Comparison of ENCODE assay signal across 8 cellular contexts in the genomic region with DNA sequence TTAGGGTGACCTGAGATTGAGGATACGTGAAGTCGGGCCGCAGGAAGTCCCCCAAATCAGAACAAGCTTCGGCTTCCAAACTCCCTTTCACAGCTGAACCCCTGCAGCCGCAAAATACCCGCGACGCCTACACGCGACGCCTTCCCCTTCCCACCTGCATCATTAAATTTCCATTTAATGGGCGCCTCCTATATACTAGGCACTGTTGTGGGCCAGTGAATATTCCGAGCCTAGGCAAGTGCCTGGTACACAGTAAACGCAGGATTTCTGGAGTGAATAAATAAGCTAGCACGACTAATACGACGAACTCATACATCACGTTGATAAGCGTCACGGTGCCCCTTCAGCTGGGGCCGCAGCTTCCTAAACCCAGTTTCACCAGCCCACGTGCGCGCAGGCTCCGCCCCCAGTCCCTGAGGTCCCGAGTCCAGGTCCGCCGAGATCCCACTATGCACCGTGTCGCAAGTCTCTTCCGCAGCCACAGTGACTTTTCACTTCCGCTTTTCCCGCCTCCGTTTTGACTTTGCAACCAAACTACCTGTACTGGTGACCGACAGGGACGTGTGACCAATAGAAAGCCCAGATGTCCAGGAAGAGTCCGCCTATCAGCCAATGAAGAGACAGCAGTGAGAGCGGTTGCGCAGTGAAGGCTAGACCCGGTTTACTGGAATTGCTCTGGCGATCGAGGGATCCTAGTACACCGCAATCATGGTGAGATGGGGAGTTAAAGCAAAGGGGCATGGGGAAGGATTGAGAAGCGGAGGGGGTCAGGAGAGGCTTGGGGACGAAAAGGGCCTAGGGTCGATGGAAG. TPM values are rescaled to one million over a fixed set of nuclear protein-coding genes. Genes with fewer than 3 reads are reported as not detected.
DNase-seq lines count a peak whose midpoint lies in the region; ATAC-seq and TF ChIP-seq lines count a peak whose summit lies in the region.

A gene (plus strand): TSS at position 623 of the 811 bp plus-strand sequence. CDS start 86 bp downstream, at position 709.

- DNase-seq in GM06990 (ENCODE audit: extremely low read depth, insufficient read length) (peak; percentile 99), NB4 (ENCODE audit: low read depth) (peak; percentile 100), SK-N-DZ (ENCODE audit: low spot score) (peak; percentile 100)
- DNase-seq in activated naive CD4-positive, alpha-beta T cell treated with anti-CD3 and anti-CD28 coated beads for 36 hours, result peak; percentile 99

- H3K9me3 ChIP-seq in gastroesophageal sphincter, result no peaks in the 10 kb centered on the region
- no peaks in the 10 kb centered on the region for H3K9me3 ChIP-seq in neutrophil

- no peaks in the 10 kb centered on the region; the same call in 1 of the 2 replicates for H3K27me3 ChIP-seq in GM06990 (replicated peaks; ENCODE audit: control insufficient read depth, insufficient read depth, low read length)
- no peaks in the 10 kb centered on the region for H3K27me3 ChIP-seq in gastroesophageal sphincter
- peaks cover 46% of the 10 kb centered on the region for H3K27me3 ChIP-seq in neutrophil

- peak within 1 kb of the TSS; percentile 95 for H3K27ac Mint-ChIP-seq in activated naive CD4-positive, alpha-beta T cell treated with anti-CD3 and anti-CD28 coated beads for 36 hours

- ATAC-seq in HG02571 (IDR thresholded peaks at IDR 0.05; ENCODE audit: unreplicated experiment), result peak; percentile 86
- ATAC-seq in gastroesophageal sphincter, result peak; percentile 92

- peaks cover 7% of the 10 kb centered on the region for H3K36me3 ChIP-seq in GM06990 (ENCODE audit: control insufficient read depth, insufficient read depth, low read length)
- peaks cover 0 to 35% of the 10 kb centered on the region in 2 donors for H3K36me3 ChIP-seq in gastroesophageal sphincter
- peaks cover 38% of the 10 kb centered on the region for H3K36me3 ChIP-seq in neutrophil

- peaks cover 48% of the 10 kb centered on the region for H3K4me1 Mint-ChIP-seq in activated naive CD4-positive, alpha-beta T cell treated with anti-CD3 and anti-CD28 coated beads for 36 hours (ENCODE audit: low read depth)

- H3K4me3 Mint-ChIP-seq in activated naive CD4-positive, alpha-beta T cell treated with anti-CD3 and anti-CD28 coated beads for 36 hours, result peak within 1 kb of the TSS; percentile 91

- H3K27me3 Mint-ChIP-seq in activated naive CD4-positive, alpha-beta T cell treated with anti-CD3 and anti-CD28 coated beads for 36 hours (ENCODE audit: low read depth), result peaks cover 26% of the 10 kb centered on the region

- CTCF ChIA-PET in activated naive CD4-positive, alpha-beta T cell treated with anti-CD3 and anti-CD28 coated beads for 36 hours (lab: Charles Lee), result interaction anchor here (0.6 to 2.5 kb wide), 6 partner anchors 16 to 193 kb away, joined by 3 to 9 read pairs (median 4); a partner anchor contains a TSS

- no peaks in the 10 kb centered on the region for H3K9me3 Mint-ChIP-seq in activated naive CD4-positive, alpha-beta T cell treated with anti-CD3 and anti-CD28 coated beads for 36 hours

- peaks cover 29% of the 10 kb centered on the region for H3K36me3 Mint-ChIP-seq in activated naive CD4-positive, alpha-beta T cell treated with anti-CD3 and anti-CD28 coated beads for 36 hours (ENCODE audit: low read depth)

- H3K4me3 ChIP-seq in GM06990 (replicated peaks; ENCODE audit: low read depth, low read length) (peak within 1 kb of the TSS; percentile 86), NB4 (ENCODE audit: low read depth, low read length) (peak within 1 kb of the TSS; percentile 96), gastroesophageal sphincter (peak within 1 kb of the TSS; percentile 93 to 94), neutrophil (ENCODE audit: low read depth in 1 of 2, low read length in 1 of 2) (peak within 1 kb of the TSS; percentile 91 to 97)

- H3K4me1 ChIP-seq in gastroesophageal sphincter (peaks cover 0 to 69% (median 18%) of the 10 kb centered on the region in 3 donors), neutrophil (ENCODE audit: control insufficient read depth in 1 of 2, insufficient read depth in 1 of 2, low read depth in 1 of 2, low read length in 1 of 2) (peaks cover 64 to 66% of the 10 kb centered on the region in 2 experiments)

- H3K27ac ChIP-seq in gastroesophageal sphincter (peak within 1 kb of the TSS; percentile 77 to 95 (median 90)), neutrophil (peak within 1 kb of the TSS; percentile 87)

- intact Hi-C loops in activated naive CD4-positive, alpha-beta T cell treated with anti-CD3 and anti-CD28 coated beads for 36 hours (cut with micrococcal nuclease), result loop anchor here (1.0 to 5.0 kb wide), 10 partner anchors 22 to 448 kb away; a partner anchor contains a TSS

- TF ChIP-seq POLR2A in NB4 (IDR thresholded peaks at IDR 0.05; ENCODE audit: extremely low read depth, insufficient read length), result peak; percentile 76
- TF ChIP-seq POLR2A in gastroesophageal sphincter (IDR thresholded peaks at IDR 0.05), result peak in 1 of 2 donors; percentile 21

- no peak for TF ChIP-seq EP300 in gastroesophageal sphincter (IDR thresholded peaks at IDR 0.05)

- 1% methylated on average over 34 to 44 of the region's 46 CpGs for WGBS in gastroesophageal sphincter (ENCODE audit: low coverage in 1 of 2), 2 donors

- TF ChIP-seq CTCF in GM06990 (IDR thresholded peaks at IDR 0.05; ENCODE audit: insufficient read depth, low read length, poor library complexity, severe bottlenecking) (no peak), NB4 (IDR thresholded peaks at IDR 0.05; ENCODE audit: low read depth, low read length) (no peak), gastroesophageal sphincter (IDR thresholded peaks at IDR 0.05) (no peak), neutrophil (IDR thresholded peaks at IDR 0.05) (peak; percentile 45), subcutaneous adipose tissue (IDR thresholded peaks at IDR 0.05; ENCODE audit: low read depth) (no peak)

RNA-seq across cellular contexts. Expression of the gene that starts here (rescaled TPM):
- polyA plus RNA-seq in SK-N-DZ (2014; cell fraction: cytosol; rRNA removed), result 569 and 605 TPM in 2 replicates
- 236 and 352 TPM in 2 replicates for polyA plus RNA-seq in SK-N-DZ (2014; cell fraction: nucleus; rRNA removed)
- total RNA-seq in activated naive CD4-positive, alpha-beta T cell treated with anti-CD3 and anti-CD28 coated beads for 36 hours, result 100 to 1,000 TPM; 368 to 369 TPM
- total RNA-seq in gastroesophageal sphincter, result 100 to 1,000 TPM; 107 to 123 (median 117) TPM
- total RNA-seq in subcutaneous adipose tissue, result 100 to 1,000 TPM in 3 of 4 donors, 10 to 100 TPM in 1; 78.4 to 216 (median 113) TPM

Comparison
In these comparisons a context has a peak if more than half of its experiments do, and no peak if none do; other contexts are left out.
1. Peak in every context shown above with its lines: DNase-seq, ATAC-seq, H3K4me3 ChIP-seq and H3K27ac ChIP-seq.